In the genomic region with DNA sequence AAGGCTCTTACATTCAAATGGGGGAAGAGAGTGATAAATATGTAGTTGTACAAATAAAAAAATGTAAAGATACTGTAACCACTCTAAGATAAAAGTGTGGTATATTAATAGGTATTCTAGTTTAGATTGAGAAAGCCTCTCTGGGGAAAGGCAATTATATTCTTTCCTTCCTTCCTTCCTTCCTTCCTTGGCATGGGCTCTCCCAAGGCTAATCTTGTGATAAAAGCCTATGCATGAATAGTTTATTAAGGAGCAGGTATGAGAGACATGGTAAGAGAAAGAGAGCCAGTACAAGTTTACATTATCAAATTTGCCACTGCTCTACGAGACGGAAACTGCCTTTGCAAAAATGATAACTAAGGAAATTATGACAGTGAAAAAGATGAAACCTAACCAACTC, we compare ENCODE assay signal across 15 cellular contexts.
"Had no signal": no experiment of that assay in that cellular context is flagged by ENCODE, and none has a peak within 500 bp of the region (broad histone marks: within the 10 kb centered on the region; RNA-seq: fewer than 3 reads in every experiment).

No MANE protein-coding gene starts in this region.

- H3K36me3 ChIP-seq: cardiac muscle cell, thoracic aorta, upper lobe of right lung had no signal

- H3K27ac ChIP-seq: upper lobe of right lung had no signal

- H3K9me3 ChIP-seq: thoracic aorta, upper lobe of right lung had no signal

- ATAC-seq: activated T-cell treated with anti-CD3 and anti-CD28 coated beads, Interleukin-2, amount 50 U/mL, for 4 hours; left lobe of liver; naive thymus-derived CD4-positive, alpha-beta T cell; upper lobe of right lung had no signal

- H3K4me1 ChIP-seq: upper lobe of right lung had no signal

- H3K4me3 ChIP-seq: cardiac muscle cell, lung, thoracic aorta, upper lobe of right lung had no signal

- H3K27me3 ChIP-seq: cardiac muscle cell, foreskin keratinocyte, upper lobe of right lung had no signal

- DNase-seq: activated CD8-positive, alpha-beta memory T cell treated with anti-CD3 and anti-CD28 coated beads for 24 hours; activated CD8-positive, alpha-beta memory T cell treated with anti-CD3 and anti-CD28 coated beads, Interleukin-2, amount 50 U/mL, for 4 hours; activated naive CD4-positive, alpha-beta T cell treated with Interleukin-2 at 50 U/mL for 16 hours; activated T-cell treated with anti-CD3 and anti-CD28 coated beads, Interleukin-2, amount 50 U/mL, for 4 hours; cortex of kidney; naive thymus-derived CD4-positive, alpha-beta T cell; stimulated activated CD4-positive, alpha-beta T cell treated with anti-CD3 and anti-CD28 coated beads, Interleukin-4, amount 100 ng/mL, for 24 hours; stimulated activated naive CD4-positive, alpha-beta T cell treated with Interleukin-2 at 50 U/mL for 16 hours; T-helper 9 cell; upper lobe of right lung had no signal
